ENCODE assay signal across 21 cellular contexts in the genomic region with DNA sequence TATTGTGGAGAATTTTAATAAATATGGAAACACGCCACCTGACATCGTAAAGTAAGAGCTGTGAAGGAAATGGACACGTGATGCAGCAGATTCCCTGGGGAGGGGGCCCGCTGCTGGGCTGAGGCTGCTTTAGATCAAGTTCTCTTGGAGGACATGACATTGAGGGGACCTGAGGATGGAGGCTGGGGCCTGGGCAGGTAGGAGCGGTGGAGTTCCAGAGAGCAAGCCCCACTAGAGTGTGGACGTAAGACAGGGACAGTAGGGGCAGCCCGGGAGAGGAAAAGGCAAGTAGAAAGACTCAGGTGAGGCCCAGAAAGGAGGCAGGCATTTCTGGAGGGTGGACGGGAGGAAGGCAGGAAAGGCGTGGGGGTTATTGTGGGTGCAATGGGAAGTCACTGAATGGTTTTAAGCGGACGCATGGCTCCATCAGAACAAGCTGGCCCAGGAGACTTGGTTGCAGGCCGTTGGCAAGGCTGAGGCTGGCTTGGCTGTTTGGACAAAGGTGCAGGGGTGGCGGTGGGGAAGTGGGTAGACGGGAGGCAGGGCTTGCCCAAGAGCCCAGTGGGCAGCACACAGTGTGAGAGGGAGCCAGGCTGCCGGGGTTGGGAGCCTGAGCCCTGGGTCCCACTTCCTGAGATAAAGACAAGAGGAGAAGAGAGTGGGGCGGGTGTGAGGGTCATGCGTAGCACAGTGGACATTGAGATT. TPM values are rescaled to one million over a fixed set of nuclear protein-coding genes. Genes with fewer than 3 reads are reported as not detected.
"Had no signal": no experiment of that assay in that cellular context is flagged by ENCODE, and none has a peak within 500 bp of the region (broad histone marks: within the 10 kb centered on the region; RNA-seq: fewer than 3 reads in every experiment).

No MANE protein-coding gene starts in this region.

- DNase-seq: effector memory CD4-positive, alpha-beta T cell; hippocampal formation; left colon; left ventricle myocardium superior; natural killer cell; occipital lobe; pancreas; psoas muscle; retina; right lobe of liver; stimulated activated CD4-positive, alpha-beta T cell treated with anti-CD3 and anti-CD28 coated beads, Interleukin-15, amount 100 ng/mL, for 24 hours; stimulated activated CD4-positive, alpha-beta T cell treated with anti-CD3 and anti-CD28 coated beads, Interleukin-1b, Interleukin-23, amount 100 ng/mL, for 48 hours; stimulated activated CD4-positive, alpha-beta T cell treated with anti-CD3 and anti-CD28 coated beads, Interleukin-4, amount 100 ng/mL, for 24 hours; upper lobe of left lung; uterus had no signal

- H3K4me1 ChIP-seq: uterus had no signal

- H3K36me3 Mint-ChIP-seq: natural killer cell; stimulated activated memory B cell treated with anti-CD40 and anti-IgM and Interleukin-4, amounts not matched to agents 10 μg/mL and 1 μg/mL and 100 μg/mL, for 72 hours had no signal

- H3K4me3 Mint-ChIP-seq: stimulated activated memory B cell treated with anti-CD40 and anti-IgM and Interleukin-4, amounts not matched to agents 10 μg/mL and 1 μg/mL and 100 μg/mL, for 72 hours had no signal

- ATAC-seq: esophagus mucosa; heart left ventricle; left colon; left ventricle myocardium superior; natural killer cell; pancreas; psoas muscle; right lobe of liver; stimulated activated memory B cell treated with anti-CD40 and anti-IgM and Interleukin-4, amounts not matched to agents 10 μg/mL and 1 μg/mL and 100 μg/mL, for 72 hours had no signal

- H3K4me3 ChIP-seq: heart left ventricle, pancreas, psoas muscle, right lobe of liver, upper lobe of left lung, uterus had no signal

- H3K27me3 ChIP-seq: pancreas, right lobe of liver had no signal

- H3K27ac ChIP-seq: heart left ventricle, pancreas, psoas muscle, right lobe of liver, upper lobe of left lung, uterus had no signal

- H3K27ac Mint-ChIP-seq: natural killer cell; stimulated activated memory B cell treated with anti-CD40 and anti-IgM and Interleukin-4, amounts not matched to agents 10 μg/mL and 1 μg/mL and 100 μg/mL, for 72 hours had no signal

- H3K36me3 ChIP-seq: heart left ventricle, pancreas, right lobe of liver, upper lobe of left lung, uterus had no signal

- H3K9me3 Mint-ChIP-seq: natural killer cell; stimulated activated memory B cell treated with anti-CD40 and anti-IgM and Interleukin-4, amounts not matched to agents 10 μg/mL and 1 μg/mL and 100 μg/mL, for 72 hours had no signal

- H3K9me3 ChIP-seq: heart left ventricle, pancreas, psoas muscle, right lobe of liver, upper lobe of left lung, uterus had no signal

RNA-seq across cellular contexts. Expression of a gene that starts 15.7 kb away (rescaled TPM):
- total RNA-seq: esophagus mucosa, frontal cortex, lung microvascular endothelial cell, myocyte, natural killer cell, occipital lobe, psoas muscle had no signal
- polyA plus RNA-seq: psoas muscle had no signal
